8 cellular contexts compared by ENCODE assay signal in genomic region chr6:158972241-158973233, GRCh38. TPM values are rescaled to one million over a fixed set of nuclear protein-coding genes. Genes with fewer than 3 reads are reported as not detected.
DNase-seq lines count a peak whose midpoint lies in the region; ATAC-seq, FAIRE-seq and TF ChIP-seq lines count a peak whose summit lies in the region.

No MANE protein-coding gene starts in this region.

- H3K9ac ChIP-seq in HepG2 (ENCODE audit: insufficient read depth, low read depth, low read length), result no peak overlapping the region

- peak; percentile 19 for TF ChIP-seq CTCF in HFF-Myc (IDR thresholded peaks at IDR 0.05; ENCODE audit: low read depth, low read length, missing control alignments)
- peak; percentile 50 for TF ChIP-seq CTCF in choroid plexus epithelial cell (conservative IDR thresholded peaks at IDR 0.05; ENCODE audit: low read depth, low read length)
- TF ChIP-seq CTCF in HepG2 (CRISPR knock-in tag; IDR thresholded peaks at IDR 0.05), result peak; percentile 72
- peak; percentile 35 to 62 (median 52) for TF ChIP-seq CTCF in uterus (IDR thresholded peaks at IDR 0.05)

- in situ Hi-C loops in HepG2 (cut with HindIII; ENCODE audit: extremely low pct_ligation_motif_present, low pct_unique_long_range_greater_than_20kb), result loop anchor here (5.0 to 25.0 kb wide), 3 partner anchors 175 to 760 kb away; no protein-coding TSS in a partner anchor

- no peak for TF ChIP-seq EP300 in HepG2 (IDR thresholded peaks at IDR 0.05; ENCODE audit: low read depth in 2 of 2, low read length in 2 of 2)
- no peak for TF ChIP-seq EP300 in HepG2 (CRISPR knock-in tag; IDR thresholded peaks at IDR 0.05; ENCODE audit: borderline replicate concordance)

- WGBS in HepG2 (ENCODE audit: low lambda C conversion rate), result 42% methylated on average over 4 of the region's 4 CpGs

- H3K27me3 ChIP-seq in HepG2 (ENCODE audit: control insufficient read depth in 1 of 2, insufficient read depth in 2 of 2, low read length in 2 of 2), result no peaks in the 10 kb centered on the region
- H3K27me3 ChIP-seq in uterus, result no peaks in the 10 kb centered on the region

- H3K27ac ChIP-seq in HepG2 (ENCODE audit: extremely low read length, insufficient read depth, low read length) (no peak overlapping the region), uterus (no peak overlapping the region)

- intact Hi-C loops in HepG2 (cut with micrococcal nuclease; ENCODE audit: unreplicated experiment) (loop anchor here (1.0 kb wide), 4 partner anchors 179 to 312 kb away; no protein-coding TSS in a partner anchor), uterus (cut with DNase I; ENCODE audit: low total_unique reads) (no loop called here)

- no TSS peak for BruUV-seq in HepG2 (replicated peaks; lab: Mats Ljungman, UMichigan)

- H4K20me1 ChIP-seq in HepG2 (ENCODE audit: insufficient read depth, low read length), result no peaks in the 10 kb centered on the region

- peak; percentile 72 for TF ChIP-seq RAD21 in HepG2 (CRISPR knock-in tag; IDR thresholded peaks at IDR 0.05)

- H3K9me3 ChIP-seq in HepG2 (ENCODE audit: low read length) (peaks cover 13% of the 10 kb centered on the region; the same call in 1 of the 2 replicates), uterus (no peaks in the 10 kb centered on the region)

- no peak for TF ChIP-seq POLR2A in HepG2 (IDR thresholded peaks at IDR 0.05; ENCODE audit: insufficient read depth in 1 of 2, low read depth in 2 of 2, low read length in 2 of 2)
- no peak for TF ChIP-seq POLR2A in uterus (IDR thresholded peaks at IDR 0.05)

- peak; percentile 48 for FAIRE-seq in HepG2 (lab: Jason Lieb, UNC)

- H3K4me1 ChIP-seq in HepG2 (ENCODE audit: insufficient read depth, low read length) (no peaks in the 10 kb centered on the region), uterus (no peaks in the 10 kb centered on the region)

- CTCF ChIA-PET in HepG2 (lab: Yijun Ruan, JAX; ENCODE audit: low intra/inter-chr PET ratio, low total read pairs), result interaction anchor here (1.3 to 3.0 kb wide), 6 partner anchors 179 to 312 kb away, joined by 3 to 37 read pairs (median 8); no protein-coding TSS in a partner anchor

- no peak overlapping the region for H3K4me2 ChIP-seq in HepG2 (ENCODE audit: low read depth, low read length)

- H2AFZ ChIP-seq in HepG2 (ENCODE audit: low read length), result no peak overlapping the region

- H3K4me3 ChIP-seq in HFF-Myc (replicated peaks; ENCODE audit: low read depth, low read length) (no peak overlapping the region), choroid plexus epithelial cell (ENCODE audit: low read depth, low read length) (no peak overlapping the region), HepG2 (replicated peaks in 1 of 3; ENCODE audit: insufficient read depth in 1 of 3, low read depth in 2 of 3, low read length in 3 of 3) (no peak overlapping the region), uterus (no peak overlapping the region)

- H3K79me2 ChIP-seq in HepG2 (ENCODE audit: insufficient read depth, low read length), result no peaks in the 10 kb centered on the region

- POLR2A ChIA-PET in HepG2 (lab: Yijun Ruan, JAX), result interaction anchor here (1.1 kb wide), 1 partner anchor 268 kb away, joined by 3 read pairs; no protein-coding TSS in a partner anchor

- ATAC-seq in HepG2 (0 out of 3 replicates have a peak, but pooled peaks have one; percentile 37), HG03045 (IDR thresholded peaks at IDR 0.05; ENCODE audit: unreplicated experiment) (no peak)

- peak; percentile 4 for DNase-seq in CMK (ENCODE audit: low read depth)
- peak; percentile 24 for DNase-seq in HFF-Myc (ENCODE audit: extremely low read depth, low read depth)
- peak; percentile 64 for DNase-seq in NOMO-1 treated with DMSO at 0.1 percent for 48 hours (lab: John Stamatoyannopoulos, UW; ENCODE audit: unreplicated experiment)
- peak; percentile 78 for DNase-seq in choroid plexus epithelial cell (ENCODE audit: low read depth)
- peak; percentile 47 for DNase-seq in HepG2 (ENCODE audit: low spot score)
- no peak for DNase-seq in uterus
- no peak for DNase-seq in stimulated activated CD4-positive, alpha-beta T cell treated with anti-CD3 and anti-CD28 coated beads, Interleukin-4, amount 100 ng/mL, for 24 hours

- H3K36me3 ChIP-seq in HepG2 (replicated peaks in 1 of 2; ENCODE audit: control insufficient read depth in 1 of 2, insufficient read depth in 2 of 2, low read length in 2 of 2) (peaks cover 0 to 2% of the 10 kb centered on the region in 2 experiments; a peak in 1 of 5 replicates), uterus (no peaks in the 10 kb centered on the region)

TF ChIP-seq in HepG2, 621 proteins besides CTCF, POLR2A, EP300 and RAD21 (continues in another document):
- TF ChIP-seq ZNF784 (CRISPR knock-in tag; IDR thresholded peaks at IDR 0.05; ENCODE audit: borderline replicate concordance) (no peak), ZSCAN9 (CRISPR knock-in tag; IDR thresholded peaks at IDR 0.05; ENCODE audit: borderline replicate concordance) (no peak), SMC3 (IDR thresholded peaks at IDR 0.05; ENCODE audit: low read length) (peak; percentile 84), STAG1 (CRISPR knock-in tag; IDR thresholded peaks at IDR 0.05) (peak; percentile 93), LCORL (IDR thresholded peaks at IDR 0.05) (no peak), LCORL (CRISPR knock-in tag; IDR thresholded peaks at IDR 0.05) (no peak), RXRB (CRISPR knock-in tag; IDR thresholded peaks at IDR 0.05; ENCODE audit: borderline replicate concordance) (0 out of 2 replicates have a peak, but pooled peaks have one; percentile 31), BORCS8-MEF2B (CRISPR knock-in tag; IDR thresholded peaks at IDR 0.05) (no peak)
- TF ChIP-seq, protein P1, sequence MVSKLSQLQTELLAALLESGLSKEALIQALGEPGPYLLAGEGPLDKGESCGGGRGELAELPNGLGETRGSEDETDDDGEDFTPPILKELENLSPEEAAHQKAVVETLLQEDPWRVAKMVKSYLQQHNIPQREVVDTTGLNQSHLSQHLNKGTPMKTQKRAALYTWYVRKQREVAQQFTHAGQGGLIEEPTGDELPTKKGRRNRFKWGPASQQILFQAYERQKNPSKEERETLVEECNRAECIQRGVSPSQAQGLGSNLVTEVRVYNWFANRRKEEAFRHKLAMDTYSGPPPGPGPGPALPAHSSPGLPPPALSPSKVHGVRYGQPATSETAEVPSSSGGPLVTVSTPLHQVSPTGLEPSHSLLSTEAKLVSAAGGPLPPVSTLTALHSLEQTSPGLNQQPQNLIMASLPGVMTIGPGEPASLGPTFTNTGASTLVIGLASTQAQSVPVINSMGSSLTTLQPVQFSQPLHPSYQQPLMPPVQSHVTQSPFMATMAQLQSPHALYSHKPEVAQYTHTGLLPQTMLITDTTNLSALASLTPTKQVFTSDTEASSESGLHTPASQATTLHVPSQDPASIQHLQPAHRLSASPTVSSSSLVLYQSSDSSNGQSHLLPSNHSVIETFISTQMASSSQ (IDR thresholded peaks at IDR 0.05; ENCODE audit: low read depth), result no peak
- TF ChIP-seq, protein P1 (CRISPR knock-in tag; IDR thresholded peaks at IDR 0.05; ENCODE audit: borderline replicate concordance), result no peak

RNA-seq across cellular contexts. Expression of gene RSPH3, which starts 27.5 kb away (rescaled TPM):
- total RNA-seq in HepG2 (2016; rRNA removed; fragmentation: Illumina TruSeq; extraction: Trizol) (3.5 and 4.4 TPM in 2 replicates), uterus (1 to 10 TPM; 1.2 to 9.5 (median 6.1) TPM)
- total RNA-seq in HepG2 (2016; cell fraction: cytosol; rRNA removed; fragmentation: Illumina TruSeq; extraction: Trizol; ENCODE audit: low read depth), result 1.0 and 1.6 TPM in 2 replicates
- 3.3 and 3.7 TPM in 2 replicates for total RNA-seq in HepG2 (2016; cell fraction: insoluble cytoplasmic fraction; rRNA removed; fragmentation: Illumina TruSeq; extraction: Trizol)
- 1.7 and 1.8 TPM in 2 replicates for total RNA-seq in HepG2 (2016; cell fraction: membrane; rRNA removed; fragmentation: Illumina TruSeq; extraction: Trizol)
- total RNA-seq in HepG2 (2016; cell fraction: nucleus; rRNA removed; fragmentation: Illumina TruSeq; extraction: Trizol), result 2.4 and 3.2 TPM in 2 replicates
- polyA plus RNA-seq in HepG2 (2011; rRNA removed), result 1.3 and 1.4 TPM in 2 replicates
- 0.91 and 1.00 TPM in 2 replicates for polyA plus RNA-seq in HepG2 (2011; cell fraction: cytosol; rRNA removed)
- polyA plus RNA-seq in HepG2 (2011; cell fraction: nucleus; rRNA removed), result 2.0 and 2.5 TPM in 2 replicates
- 2.3 and 2.5 TPM in 2 replicates for polyA plus RNA-seq in HepG2 (2012)
- 1.3 and 1.4 TPM in 2 replicates for polyA plus RNA-seq in HepG2 (2016; cell fraction: cytosol; fragmentation: Illumina TruSeq; extraction: Trizol; ENCODE audit: low read depth)
- 3.6 and 4.2 TPM in 2 replicates for polyA plus RNA-seq in HepG2 (2016; cell fraction: insoluble cytoplasmic fraction; fragmentation: Illumina TruSeq; extraction: Trizol; ENCODE audit: low read depth)
- polyA plus RNA-seq in HepG2 (2016; cell fraction: membrane; fragmentation: Illumina TruSeq; extraction: Trizol; ENCODE audit: low read depth), result 1.8 and 1.9 TPM in 2 replicates
- polyA plus RNA-seq in HepG2 (2016; cell fraction: nucleus; fragmentation: Illumina TruSeq; extraction: Trizol; ENCODE audit: insufficient read depth, low read depth), result 3.4 and 3.6 TPM in 2 replicates
- polyA minus RNA-seq in HepG2 (2011; rRNA and poly(A)+ RNA removed; ENCODE audit: low replicate concordance), result 2.0 and 3.5 TPM in 2 replicates
- 3.0 and 3.6 TPM in 2 replicates for polyA minus RNA-seq in HepG2 (2011; cell fraction: cytosol; rRNA and poly(A)+ RNA removed)
- polyA minus RNA-seq in HepG2 (2011; cell fraction: nucleus; rRNA and poly(A)+ RNA removed), result 3.2 and 3.9 TPM in 2 replicates

Comparison
In these comparisons a context has a peak if more than half of its experiments do, and no peak if none do; other contexts are left out.
1. DNase-seq: peak in CMK (single experiment), HFF-Myc (single experiment), NOMO-1 treated with DMSO at 0.1 percent for 48 hours (single experiment), choroid plexus epithelial cell (single experiment) and HepG2 (single experiment); none in uterus (0 of 2) and stimulated activated CD4-positive, alpha-beta T cell treated with anti-CD3 and anti-CD28 coated beads, Interleukin-4, amount 100 ng/mL, for 24 hours (single experiment).
2. CTCF ChIP-seq: peak in every context shown above with its lines; median percentile 72 in HepG2; 52 in uterus; 50 in choroid plexus epithelial cell; 19 in HFF-Myc.